Comparison of ENCODE assay signal across 12 cellular contexts in genomic region chr1:226884116-226884515, GRCh38. TPM values are rescaled to one million over a fixed set of nuclear protein-coding genes. Genes with fewer than 3 reads are reported as not detected.
DNase-seq lines count a peak whose midpoint lies in the region; ATAC-seq and TF ChIP-seq lines count a peak whose summit lies in the region.
"Had no signal": no experiment of that assay in that cellular context is flagged by ENCODE, and none has a peak within 500 bp of the region (broad histone marks: within the 10 kb centered on the region; RNA-seq: fewer than 3 reads in every experiment).

No MANE protein-coding gene starts in this region.

- H3K9me3 Mint-ChIP-seq in activated CD4-positive, alpha-beta T cell treated with anti-CD3 and anti-CD28 coated beads, Interleukin-2, amount 10 ng/mL, durations not matched to agents 7 days and 5 days, result no peaks in the 10 kb centered on the region
- no peaks in the 10 kb centered on the region for H3K9me3 Mint-ChIP-seq in activated CD8-positive, alpha-beta T cell treated with anti-CD3 and anti-CD28 coated beads, Interleukin-2, amount 10 ng/mL, durations not matched to agents 7 days and 5 days (ENCODE audit: insufficient read depth)
- H3K9me3 Mint-ChIP-seq: dendritic cell treated with granulocyte-macrophage colony-stimulating factor and Interleukin-4, amounts not matched to agents 40 ng/mL and 50 ng/mL, for 4 days had no signal

- WGBS in trophoblast cell (ENCODE audit: extremely low coverage, insufficient coverage, insufficient read length), result no CpG with 5 or more reads among the region's 5 CpGs

- H3K18ac ChIP-seq in trophoblast cell (ENCODE audit: low read length), result no peak overlapping the region

- H3K79me2 ChIP-seq in Loucy (ENCODE audit: insufficient read depth, low read length), result no peaks in the 10 kb centered on the region
- no peaks in the 10 kb centered on the region for H3K79me2 ChIP-seq in trophoblast cell (ENCODE audit: control insufficient read depth, insufficient read depth, low read length, poor library complexity)
- H3K79me2 ChIP-seq: parathyroid adenoma had no signal

- H4K91ac ChIP-seq in trophoblast cell (ENCODE audit: low read depth, low read length), result no peak overlapping the region

- no peaks in the 10 kb centered on the region for H3K27me3 Mint-ChIP-seq in activated CD4-positive, alpha-beta T cell treated with anti-CD3 and anti-CD28 coated beads, Interleukin-2, amount 10 ng/mL, durations not matched to agents 7 days and 5 days
- no peaks in the 10 kb centered on the region for H3K27me3 Mint-ChIP-seq in activated CD8-positive, alpha-beta T cell treated with anti-CD3 and anti-CD28 coated beads, Interleukin-2, amount 10 ng/mL, durations not matched to agents 7 days and 5 days (ENCODE audit: low read depth)
- H3K27me3 Mint-ChIP-seq: dendritic cell treated with granulocyte-macrophage colony-stimulating factor and Interleukin-4, amounts not matched to agents 40 ng/mL and 50 ng/mL, for 4 days had no signal

- H3K79me1 ChIP-seq in trophoblast cell (ENCODE audit: low read length), result no peaks in the 10 kb centered on the region

- H2BK12ac ChIP-seq in trophoblast cell (ENCODE audit: low read length), result no peak overlapping the region

- no peak for ATAC-seq in activated CD8-positive, alpha-beta T cell treated with anti-CD3 and anti-CD28 coated beads, Interleukin-2, amount 10 ng/mL, durations not matched to agents 7 days and 5 days
- ATAC-seq in HG03159 (IDR thresholded peaks at IDR 0.05; ENCODE audit: unreplicated experiment) (no peak), GM21515 (IDR thresholded peaks at IDR 0.05; ENCODE audit: unreplicated experiment) (no peak)

- no peak overlapping the region for H2BK120ac ChIP-seq in trophoblast cell (ENCODE audit: insufficient read depth, low read length, poor library complexity)

- H3K4me2 ChIP-seq in Loucy (ENCODE audit: low read depth, low read length, poor library complexity, severe bottlenecking), result peak overlapping the region; percentile 83
- H3K4me2 ChIP-seq in trophoblast cell (ENCODE audit: low read length), result no peak overlapping the region

- H3K36me3 ChIP-seq in Loucy (ENCODE audit: insufficient read depth, low read length) (no peaks in the 10 kb centered on the region), trophoblast cell (ENCODE audit: control insufficient read depth in 1 of 2, insufficient read depth in 2 of 2, low read length in 2 of 2) (no peaks in the 10 kb centered on the region)

- H3K36me3 Mint-ChIP-seq in activated CD4-positive, alpha-beta T cell treated with anti-CD3 and anti-CD28 coated beads, Interleukin-2, amount 10 ng/mL, durations not matched to agents 7 days and 5 days (ENCODE audit: low read depth), result peaks cover 4% of the 10 kb centered on the region
- peaks cover 5% of the 10 kb centered on the region for H3K36me3 Mint-ChIP-seq in activated CD8-positive, alpha-beta T cell treated with anti-CD3 and anti-CD28 coated beads, Interleukin-2, amount 10 ng/mL, durations not matched to agents 7 days and 5 days (ENCODE audit: low read depth)

- H3K4me3 ChIP-seq in Loucy (ENCODE audit: low read length, poor library complexity, severe bottlenecking) (peak overlapping the region; percentile 61), trophoblast cell (ENCODE audit: low read depth, low read length) (no peak overlapping the region)

- H4K20me1 ChIP-seq in Loucy (ENCODE audit: insufficient read depth, low read length, poor library complexity, severe bottlenecking), result no peaks in the 10 kb centered on the region

- H3K27me3 ChIP-seq in Loucy (ENCODE audit: insufficient read depth, low read length, poor library complexity, severe bottlenecking), result no peaks in the 10 kb centered on the region
- no peaks in the 10 kb centered on the region for H3K27me3 ChIP-seq in trophoblast cell (ENCODE audit: insufficient read depth, low read length)

- POLR2A ChIA-PET in activated CD4-positive, alpha-beta T cell treated with anti-CD3 and anti-CD28 coated beads, Interleukin-2, amount 10 ng/mL, durations not matched to agents 7 days and 5 days (lab: Charles Lee), result no interaction called here
- POLR2A ChIA-PET in activated CD8-positive, alpha-beta T cell treated with anti-CD3 and anti-CD28 coated beads, Interleukin-2, amount 10 ng/mL, durations not matched to agents 7 days and 5 days (lab: Charles Lee), result interaction anchor here (0.8 to 3.3 kb wide), 2 partner anchors 55 to 476 kb away, joined by 3 to 26 read pairs; partner anchors contain the start of genes COQ8A and PARP1

- peak overlapping the region; percentile 61 for H3K9ac ChIP-seq in Loucy (ENCODE audit: low read depth, low read length, poor library complexity, severe bottlenecking)
- H3K9ac ChIP-seq in trophoblast cell (ENCODE audit: low read length), result no peak overlapping the region
- H3K9ac ChIP-seq: parathyroid adenoma had no signal

- H3K27ac Mint-ChIP-seq in activated CD4-positive, alpha-beta T cell treated with anti-CD3 and anti-CD28 coated beads, Interleukin-2, amount 10 ng/mL, durations not matched to agents 7 days and 5 days, result peak overlapping the region; percentile 91
- peak overlapping the region; percentile 47 for H3K27ac Mint-ChIP-seq in activated CD8-positive, alpha-beta T cell treated with anti-CD3 and anti-CD28 coated beads, Interleukin-2, amount 10 ng/mL, durations not matched to agents 7 days and 5 days

- peaks cover 60% of the 10 kb centered on the region for H3K4me1 Mint-ChIP-seq in activated CD4-positive, alpha-beta T cell treated with anti-CD3 and anti-CD28 coated beads, Interleukin-2, amount 10 ng/mL, durations not matched to agents 7 days and 5 days
- peaks cover 46% of the 10 kb centered on the region for H3K4me1 Mint-ChIP-seq in activated CD8-positive, alpha-beta T cell treated with anti-CD3 and anti-CD28 coated beads, Interleukin-2, amount 10 ng/mL, durations not matched to agents 7 days and 5 days (ENCODE audit: low read depth)

- peak overlapping the region; percentile 76 for H3K23ac ChIP-seq in trophoblast cell (ENCODE audit: low read length)

- H3F3A ChIP-seq in Loucy (ENCODE audit: low read depth), result no peaks in the 10 kb centered on the region

- no peak overlapping the region for H4K8ac ChIP-seq in trophoblast cell (ENCODE audit: low read depth, low read length)

- no peak for DNase-seq in activated CD4-positive, alpha-beta T cell treated with anti-CD3 and anti-CD28 coated beads, Interleukin-2, amount 10 ng/mL, durations not matched to agents 7 days and 5 days
- no peak for DNase-seq in activated CD4-positive, alpha-beta T cell treated with anti-CD3 and anti-CD28 coated beads for 1 hour
- no peak for DNase-seq in activated CD8-positive, alpha-beta T cell treated with anti-CD3 and anti-CD28 coated beads, Interleukin-2, amount 10 ng/mL, durations not matched to agents 7 days and 5 days
- DNase-seq in trophoblast cell, result no peak
- DNase-seq in NCI-H774 (lab: John Stamatoyannopoulos, UW), result no peak
- DNase-seq: DMS79 treated with DMSO at 0.1 percent for 48 hours, NCI-H2081 had no signal

- H3K27ac ChIP-seq in trophoblast cell (ENCODE audit: low read depth, low read length), result no peak overlapping the region

- no peak overlapping the region for H3K14ac ChIP-seq in trophoblast cell (ENCODE audit: low read length)

- peak overlapping the region; percentile 24 for H3K4me3 Mint-ChIP-seq in activated CD4-positive, alpha-beta T cell treated with anti-CD3 and anti-CD28 coated beads, Interleukin-2, amount 10 ng/mL, durations not matched to agents 7 days and 5 days
- H3K4me3 Mint-ChIP-seq in activated CD8-positive, alpha-beta T cell treated with anti-CD3 and anti-CD28 coated beads, Interleukin-2, amount 10 ng/mL, durations not matched to agents 7 days and 5 days, result peak overlapping the region; percentile 0
- H3K4me3 Mint-ChIP-seq: dendritic cell treated with granulocyte-macrophage colony-stimulating factor and Interleukin-4, amounts not matched to agents 40 ng/mL and 50 ng/mL, for 4 days had no signal

- no peak overlapping the region for H2AK5ac ChIP-seq in trophoblast cell (ENCODE audit: low read length)

- H4K12ac ChIP-seq in trophoblast cell (ENCODE audit: low read depth, low read length), result no peak overlapping the region

- TF ChIP-seq CTCF in Loucy (conservative IDR thresholded peaks at IDR 0.05; ENCODE audit: low read length), result no peak

- no peak overlapping the region for H2BK5ac ChIP-seq in trophoblast cell (ENCODE audit: low read depth, low read length, poor library complexity)

- no peaks in the 10 kb centered on the region for H3K9me2 ChIP-seq in Loucy (replicated peaks; ENCODE audit: low read depth, low read length)

- H3K9me3 ChIP-seq in Loucy (ENCODE audit: insufficient read depth, low read depth, low read length) (no peaks in the 10 kb centered on the region), trophoblast cell (ENCODE audit: insufficient read depth, low read depth, low read length) (no peaks in the 10 kb centered on the region)

- CTCF ChIA-PET in activated CD4-positive, alpha-beta T cell treated with anti-CD3 and anti-CD28 coated beads, Interleukin-2, amount 10 ng/mL, durations not matched to agents 7 days and 5 days (lab: Charles Lee), result interaction anchor here (0.6 to 3.2 kb wide), 8 partner anchors 9 to 745 kb away, joined by 3 to 12 read pairs (median 5); partner anchors contain the start of gene PSEN2
- CTCF ChIA-PET in activated CD8-positive, alpha-beta T cell treated with anti-CD3 and anti-CD28 coated beads, Interleukin-2, amount 10 ng/mL, durations not matched to agents 7 days and 5 days (lab: Charles Lee), result interaction anchor here (0.8 to 2.4 kb wide), 6 partner anchors 16 to 476 kb away, joined by 3 to 16 read pairs (median 4); partner anchors contain the start of gene PARP1

- H3K4me1 ChIP-seq in Loucy (ENCODE audit: insufficient read depth, low read length, poor library complexity, severe bottlenecking) (peaks cover 55% of the 10 kb centered on the region), trophoblast cell (ENCODE audit: control insufficient read depth in 1 of 2, insufficient read depth in 2 of 2, low read length in 2 of 2) (no peaks in the 10 kb centered on the region)

- H2AFZ ChIP-seq in Loucy (ENCODE audit: low read length) (peak overlapping the region; percentile 36; the same call in 1 of the 2 replicates), trophoblast cell (ENCODE audit: insufficient read depth, low read length, poor library complexity) (no peak overlapping the region)
- H2AFZ ChIP-seq: parathyroid adenoma had no signal

- H3K4ac ChIP-seq in trophoblast cell (ENCODE audit: low read depth, low read length), result no peak overlapping the region

RNA-seq across cellular contexts. Expression of gene PSEN2, which starts 13.7 kb away (rescaled TPM):
- total RNA-seq in activated CD4-positive, alpha-beta T cell treated with anti-CD3 and anti-CD28 coated beads, Interleukin-2, amount 10 ng/mL, durations not matched to agents 7 days and 5 days, result 1 to 10 TPM; 2.0 to 2.9 TPM
- total RNA-seq in activated CD8-positive, alpha-beta T cell treated with anti-CD3 and anti-CD28 coated beads, Interleukin-2, amount 10 ng/mL, durations not matched to agents 7 days and 5 days, result 1 to 10 TPM; 3.0 to 3.6 TPM
- polyA plus RNA-seq in trophoblast cell (2013), result 3.5 and 3.6 TPM in 2 replicates

RNA-seq across cellular contexts. Expression of gene COQ8A, which starts 56.0 kb away (rescaled TPM):
- total RNA-seq in activated CD4-positive, alpha-beta T cell treated with anti-CD3 and anti-CD28 coated beads, Interleukin-2, amount 10 ng/mL, durations not matched to agents 7 days and 5 days, result 10 to 100 TPM; 22.6 to 25.5 TPM
- 10 to 100 TPM; 12.1 to 16.4 TPM for total RNA-seq in activated CD8-positive, alpha-beta T cell treated with anti-CD3 and anti-CD28 coated beads, Interleukin-2, amount 10 ng/mL, durations not matched to agents 7 days and 5 days
- polyA plus RNA-seq in trophoblast cell (2013), result 4.5 TPM in 2 replicates
